ENCODE assay signal across 25 cellular contexts in the genomic region with DNA sequence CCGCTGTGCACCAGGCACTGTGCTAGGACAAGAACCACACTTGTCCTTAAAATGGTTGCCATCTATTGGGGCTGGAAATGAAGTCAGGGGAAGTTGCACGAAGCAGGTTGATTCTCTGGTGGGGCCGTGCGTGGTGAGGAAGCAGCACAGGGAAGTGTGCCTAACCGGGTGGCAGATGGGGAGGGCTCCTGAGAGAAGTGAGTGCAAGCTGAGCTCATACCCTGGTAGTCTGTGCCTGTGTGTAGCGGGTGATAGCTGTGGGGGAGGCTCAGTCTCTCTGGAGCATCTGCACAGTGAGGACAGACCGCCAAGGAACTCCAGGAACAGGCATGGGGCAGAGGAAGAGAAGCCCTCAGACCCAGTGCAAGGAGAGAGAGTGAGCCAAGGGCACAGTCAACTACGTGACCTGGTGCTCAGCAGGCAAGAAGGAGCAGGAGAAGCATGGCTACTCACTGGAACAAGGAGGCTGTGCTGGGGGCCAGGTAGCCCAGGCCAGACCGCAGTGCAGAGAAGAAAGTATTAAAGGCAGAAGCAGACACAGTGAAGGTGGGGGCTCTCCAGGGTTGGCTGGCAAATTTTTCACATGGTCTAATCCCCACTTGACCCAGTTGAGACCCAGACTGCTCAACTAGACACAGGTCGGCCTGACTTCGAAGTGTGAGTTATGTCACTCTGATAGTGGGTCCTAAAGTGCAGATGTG.
A peak's percentile ranks its signal among the peaks of the same experiment; 100 is the strongest.
DNase-seq lines count a peak whose midpoint lies in the region; ATAC-seq and TF ChIP-seq lines count a peak whose summit lies in the region.
"Had no signal": no experiment of that assay in that cellular context is flagged by ENCODE, and none has a peak within 500 bp of the region (broad histone marks: within the 10 kb centered on the region; RNA-seq: fewer than 3 reads in every experiment).

No MANE protein-coding gene starts in this region.

- H3K9me3 ChIP-seq in right atrium auricular region (no peaks in the 10 kb centered on the region), thyroid gland (no peaks in the 10 kb centered on the region)
- H3K9me3 ChIP-seq: BLaER1 treated with 17β-estradiol and CSF1 and Interleukin-3, amounts not matched to agents 10 nM and 100 nM; MG63 had no signal

- TF ChIP-seq CTCF in right atrium auricular region (IDR thresholded peaks at IDR 0.05) (no peak), thyroid gland (IDR thresholded peaks at IDR 0.05) (no peak)

- intact Hi-C loops in Right ventricle myocardium inferior (cut with DNase I), result no loop called here
- intact Hi-C loops in cardiac septum (cut with DNase I), result no loop called here
- intact Hi-C loops in thyroid gland (cut with DNase I), result no loop called here

- no peaks in the 10 kb centered on the region for H3K36me3 ChIP-seq in right atrium auricular region
- no peaks in the 10 kb centered on the region for H3K36me3 ChIP-seq in thyroid gland
- H3K36me3 ChIP-seq: MG63 had no signal

- H3K4me1 ChIP-seq in right atrium auricular region, result peaks cover 0 to 10% of the 10 kb centered on the region in 2 donors
- no peaks in the 10 kb centered on the region for H3K4me1 ChIP-seq in thyroid gland

- H3K27me3 ChIP-seq in right atrium auricular region, result no peaks in the 10 kb centered on the region
- no peaks in the 10 kb centered on the region for H3K27me3 ChIP-seq in thyroid gland
- H3K27me3 ChIP-seq: BLaER1 treated with 17β-estradiol and CSF1 and Interleukin-3, amounts not matched to agents 10 nM and 100 nM had no signal

- WGBS in thyroid gland, 2 donors, result 73 to 82% methylated on average over 11 of the region's 11 CpGs

- no peak overlapping the region for H3K27ac ChIP-seq in right atrium auricular region
- H3K27ac ChIP-seq in thyroid gland, result no peak overlapping the region
- H3K27ac ChIP-seq: BLaER1 treated with 17β-estradiol and CSF1 and Interleukin-3, amounts not matched to agents 10 nM and 100 nM had no signal

- ATAC-seq in Right ventricle myocardium inferior (no peak), HG02763 (IDR thresholded peaks at IDR 0.05; ENCODE audit: unreplicated experiment) (no peak)
- ATAC-seq: activated naive CD8-positive, alpha-beta T cell treated with anti-CD3 and anti-CD28 coated beads, Interleukin-2, amount 50 U/mL, for 24 hours; WTC11 had no signal

- no peak overlapping the region for H3K4me3 ChIP-seq in right atrium auricular region
- no peak overlapping the region for H3K4me3 ChIP-seq in thyroid gland (replicated peaks in 1 of 3)
- H3K4me3 ChIP-seq: BLaER1 treated with 17β-estradiol and CSF1 and Interleukin-3, amounts not matched to agents 10 nM and 100 nM; MG63 had no signal

- no peak for TF ChIP-seq POLR2A in thyroid gland (IDR thresholded peaks at IDR 0.05)

- DNase-seq in Right ventricle myocardium inferior (ENCODE audit: missing footprints), result peak; percentile 79
- DNase-seq in right atrium auricular region (ENCODE audit: low spot score), result no peak
- peak; percentile 56 for DNase-seq in NCI-H524 treated with DMSO at 0.1 percent for 48 hours (lab: John Stamatoyannopoulos, UW)
- peak; percentile 84 for DNase-seq in cardiac septum (ENCODE audit: low spot score)
- DNase-seq in thyroid gland, result peak; percentile 8 to 22
- no peak for DNase-seq in KG1 (lab: John Stamatoyannopoulos, UW)
- no peak for DNase-seq in NCI-H128 (lab: John Stamatoyannopoulos, UW; ENCODE audit: unreplicated experiment)
- DNase-seq: activated effector memory CD4-positive, alpha-beta T cell treated with Interleukin-2 at 50 U/mL for 16 hours; activated naive CD8-positive, alpha-beta T cell treated with anti-CD3 and anti-CD28 coated beads, Interleukin-2, amount 50 U/mL, for 24 hours; Calu3; effector CD8-positive, alpha-beta T cell; EL; foreskin melanocyte; GOT3; islet precursor cell; MG63; NCI-H187; NCI-H226; NCI-H82; retina; stimulated activated CD4-positive, alpha-beta T cell treated with anti-CD3 and anti-CD28 coated beads, Interleukin-12 subunit alpha, Interleukin-12 subunit beta, amount 100 ng/mL, for 4 hours; stimulated activated CD4-positive, alpha-beta T cell treated with anti-CD3 and anti-CD28 coated beads, Interleukin-4, amount 100 ng/mL, for 4 hours had no signal

Comparison
In these comparisons a context has a peak if more than half of its experiments do, and no peak if none do; other contexts are left out.
1. DNase-seq: peak in Right ventricle myocardium inferior (single experiment), NCI-H524 treated with DMSO at 0.1 percent for 48 hours (single experiment), cardiac septum (single experiment) and thyroid gland (2 of 2); none in right atrium auricular region (single experiment), KG1 (single experiment) and NCI-H128 (single experiment).